ENCODE assay signal across 22 cellular contexts in the genomic region with DNA sequence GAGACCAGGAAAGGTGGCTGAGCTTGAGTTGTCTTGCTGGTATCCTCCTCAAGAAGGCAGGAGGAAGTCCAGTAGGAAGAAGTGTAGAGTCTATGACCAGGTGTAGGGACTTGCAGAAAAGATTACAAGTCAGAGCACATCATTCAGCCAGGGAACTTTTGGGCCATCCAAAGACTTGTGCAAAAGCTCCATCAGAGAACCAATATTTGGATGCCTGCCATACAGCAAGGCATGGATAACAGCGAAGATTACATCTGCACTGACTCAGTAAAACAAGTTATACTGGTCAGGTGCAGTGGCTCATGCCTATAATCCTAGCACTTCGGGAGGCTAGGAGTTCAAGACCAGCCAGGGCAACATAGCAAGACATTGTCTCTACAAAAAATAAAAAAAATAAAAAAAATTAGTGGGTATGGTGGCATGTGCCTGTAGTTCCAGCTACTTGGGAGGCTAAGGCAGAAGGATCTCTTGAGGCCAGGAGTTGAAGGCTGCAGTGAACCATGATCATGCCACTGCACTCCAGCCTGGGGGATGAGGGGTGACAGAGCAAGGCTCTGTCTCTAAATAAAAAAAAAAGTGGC. TPM values are rescaled to one million over a fixed set of nuclear protein-coding genes. Genes with fewer than 3 reads are reported as not detected.
DNase-seq lines count a peak whose midpoint lies in the region; ATAC-seq, FAIRE-seq and TF ChIP-seq lines count a peak whose summit lies in the region.
"Had no signal": no experiment of that assay in that cellular context is flagged by ENCODE, and none has a peak within 500 bp of the region (broad histone marks: within the 10 kb centered on the region; RNA-seq: fewer than 3 reads in every experiment).

No MANE protein-coding gene starts in this region.

- no peaks in the 10 kb centered on the region for H3K9me3 ChIP-seq in WERI-Rb-1 (ENCODE audit: severe bottlenecking)
- H3K9me3 ChIP-seq: SJSA1 had no signal

- no peak overlapping the region for H3K27ac ChIP-seq in WERI-Rb-1
- H3K27ac ChIP-seq: 22Rv1, PC-9, SJSA1 had no signal

- no peak for TF ChIP-seq CTCF in bronchial epithelial cell (IDR thresholded peaks at IDR 0.05; ENCODE audit: insufficient read depth, low read length, severe bottlenecking)
- no peak for TF ChIP-seq CTCF in WERI-Rb-1 (IDR thresholded peaks at IDR 0.05; ENCODE audit: low read depth, low read length)

- no peaks in the 10 kb centered on the region for H3K9me3 Mint-ChIP-seq in activated naive CD4-positive, alpha-beta T cell treated with anti-CD3 and anti-CD28 coated beads, Interleukin-2, amount 50 U/mL, for 24 hours
- H3K9me3 Mint-ChIP-seq: GM23338, H9 had no signal

- no peaks in the 10 kb centered on the region for H3K36me3 ChIP-seq in bronchial epithelial cell (ENCODE audit: control insufficient read depth, insufficient read depth, low read length)
- no peaks in the 10 kb centered on the region for H3K36me3 ChIP-seq in WERI-Rb-1
- H3K36me3 ChIP-seq: SJSA1 had no signal

- peak overlapping the region; percentile 10 for H3K27ac Mint-ChIP-seq in activated naive CD4-positive, alpha-beta T cell treated with anti-CD3 and anti-CD28 coated beads, Interleukin-2, amount 50 U/mL, for 24 hours
- H3K27ac Mint-ChIP-seq: H9 had no signal

- H3K36me3 Mint-ChIP-seq in activated naive CD4-positive, alpha-beta T cell treated with anti-CD3 and anti-CD28 coated beads, Interleukin-2, amount 50 U/mL, for 24 hours: peaks cover 1% of the 10 kb centered on the region

- H3K4me3 ChIP-seq in bronchial epithelial cell (ENCODE audit: low read depth, low read length) (no peak overlapping the region), WERI-Rb-1 (ENCODE audit: low read depth, low read length) (no peak overlapping the region)
- H3K4me3 ChIP-seq: GM23338, PC-9, SJSA1 had no signal

- H3K27me3 ChIP-seq in bronchial epithelial cell (ENCODE audit: control insufficient read depth, insufficient read depth, low read length) (no peaks in the 10 kb centered on the region), WERI-Rb-1 (ENCODE audit: insufficient read depth, low read depth, severe bottlenecking) (no peaks in the 10 kb centered on the region)
- H3K27me3 ChIP-seq: SJSA1 had no signal

- peak; percentile 89 for FAIRE-seq in bronchial epithelial cell (lab: Jason Lieb, UNC)
- FAIRE-seq: D721Med, GM18507, HTR-8/SVneo had no signal

- H3K4me3 Mint-ChIP-seq in activated naive CD4-positive, alpha-beta T cell treated with anti-CD3 and anti-CD28 coated beads, Interleukin-2, amount 50 U/mL, for 24 hours: no peak overlapping the region
- H3K4me3 Mint-ChIP-seq: GM23338, H9 had no signal

- DNase-seq in activated naive CD4-positive, alpha-beta T cell treated with anti-CD3 and anti-CD28 coated beads, Interleukin-2, amount 50 U/mL, for 16 hours: no peak
- peak; percentile 14 for DNase-seq in OCI-M1 (lab: John Stamatoyannopoulos, UW)
- DNase-seq in bronchial epithelial cell (ENCODE audit: low read depth): peak; percentile 79
- DNase-seq in left lobe of liver (ENCODE audit: low spot score): no peak
- DNase-seq in NCI-H524 treated with DMSO at 0.1 percent for 48 hours (lab: John Stamatoyannopoulos, UW): no peak
- no peak for DNase-seq in WERI-Rb-1
- DNase-seq: H9, NCI-H1092 treated with DMSO at 0.1 percent for 48 hours, NCI-H1436, NCI-H187, NCI-H2081 treated with DMSO at 0.1 percent for 48 hours, NCI-H524, NCI-H774, PC-9 had no signal

- H3K4me1 Mint-ChIP-seq in activated naive CD4-positive, alpha-beta T cell treated with anti-CD3 and anti-CD28 coated beads, Interleukin-2, amount 50 U/mL, for 24 hours: peaks cover 46% of the 10 kb centered on the region
- H3K4me1 Mint-ChIP-seq: H9 had no signal

- ATAC-seq in left lobe of liver (peak; percentile 55), GM21526 (IDR thresholded peaks at IDR 0.05; ENCODE audit: low FRiP score, unreplicated experiment) (no peak)
- ATAC-seq: GM23338 had no signal

- H3K27me3 Mint-ChIP-seq in activated naive CD4-positive, alpha-beta T cell treated with anti-CD3 and anti-CD28 coated beads, Interleukin-2, amount 50 U/mL, for 24 hours: no peaks in the 10 kb centered on the region

RNA-seq across cellular contexts. Expression of gene NMT2, which starts 13.2 kb away (rescaled TPM):
- 11.1 and 12.2 TPM in 2 replicates for total RNA-seq in bronchial epithelial cell
- 19.4 TPM for total RNA-seq in left lobe of liver

Comparison
In these comparisons a context has a peak if more than half of its experiments do, and no peak if none do; other contexts are left out.
1. DNase-seq: peak in OCI-M1 (single experiment) and bronchial epithelial cell (single experiment); none in activated naive CD4-positive, alpha-beta T cell treated with anti-CD3 and anti-CD28 coated beads, Interleukin-2, amount 50 U/mL, for 16 hours (single experiment), left lobe of liver (single experiment), NCI-H524 treated with DMSO at 0.1 percent for 48 hours (single experiment) and WERI-Rb-1 (single experiment).